7 cellular contexts compared by ENCODE assay signal in genomic region chr4:52545099-52546069, GRCh38.
DNase-seq lines count a peak whose midpoint lies in the region; ATAC-seq and TF ChIP-seq lines count a peak whose summit lies in the region.

No MANE protein-coding gene starts in this region.

- peak; percentile 61 for DNase-seq in GM12865 (ENCODE audit: low read depth)
- DNase-seq in NCI-H1930 (lab: John Stamatoyannopoulos, UW) = peak; percentile 5 to 33
- DNase-seq in activated CD4-positive, CD25-positive, alpha-beta regulatory T cell (lab: John Stamatoyannopoulos, UW) = peak in 3 of 4 experiments; percentile 0 to 13 (median 6)
- DNase-seq in cerebellar cortex (ENCODE audit: low spot score) = peak; percentile 71
- DNase-seq in kidney tubule cell (ENCODE audit: low spot score) = peak; percentile 76
- peak; percentile 49 for DNase-seq in stimulated activated CD4-positive, alpha-beta T cell treated with anti-CD3 and anti-CD28 coated beads, Interleukin-4, amount 100 ng/mL, for 1 hour

- H3K4me3 ChIP-seq in GM12865 (ENCODE audit: low read depth, low read length) = no peak overlapping the region

- peak; percentile 96 for TF ChIP-seq CTCF in GM12865 (IDR thresholded peaks at IDR 0.05; ENCODE audit: insufficient read depth, low read depth, low read length, missing control alignments)

- ATAC-seq in HG02610 (IDR thresholded peaks at IDR 0.05; ENCODE audit: unreplicated experiment) = peak; percentile 82

Comparison
In these comparisons a context has a peak if more than half of its experiments do, and no peak if none do; other contexts are left out.
1. DNase-seq: peak in every context shown above with its lines; median percentile 76 in kidney tubule cell; 71 in cerebellar cortex; 61 in GM12865; 49 in stimulated activated CD4-positive, alpha-beta T cell treated with anti-CD3 and anti-CD28 coated beads, Interleukin-4, amount 100 ng/mL, for 1 hour; 19 in NCI-H1930; 6 in activated CD4-positive, CD25-positive, alpha-beta regulatory T cell.